Comparison of ENCODE assay signal across 24 cellular contexts in genomic region chr11:99505319-99505718, GRCh38.
DNase-seq lines count a peak whose midpoint lies in the region; ATAC-seq and TF ChIP-seq lines count a peak whose summit lies in the region.
"Had no signal": no experiment of that assay in that cellular context is flagged by ENCODE, and none has a peak within 500 bp of the region (broad histone marks: within the 10 kb centered on the region; RNA-seq: fewer than 3 reads in every experiment).

No MANE protein-coding gene starts in this region.

- TF ChIP-seq CTCF in AG09309 (IDR thresholded peaks at IDR 0.05; ENCODE audit: control insufficient read depth, insufficient read depth, low read depth, low read length, missing control alignments) (no peak), IMR-90 (conservative IDR thresholded peaks at IDR 0.05; ENCODE audit: low read depth, low read length) (no peak)

- DNase-seq in AG09309 (ENCODE audit: low read depth) = peak; percentile 4
- peak; percentile 86 for DNase-seq in IMR-90
- peak; percentile 57 for DNase-seq in dedifferentiated amniotic fluid mesenchymal stem cell (ENCODE audit: extremely low spot score)
- DNase-seq in non-pigmented ciliary epithelial cell (ENCODE audit: low read depth) = peak; percentile 30
- DNase-seq in ureter (ENCODE audit: low spot score) = no peak
- DNase-seq in amygdala (lab: John Stamatoyannopoulos, UW) = no peak
- no peak for DNase-seq in posterior vena cava (ENCODE audit: low spot score)
- DNase-seq: activated CD8-positive, alpha-beta T cell treated with anti-CD3 and anti-CD28 coated beads, Interleukin-2, amount 10 ng/mL, durations not matched to agents 7 days and 5 days; adrenal gland; AML-193; GDM1; glutamatergic neuron; immature natural killer cell; mesendoderm; MM.1S; NCI-H2029 treated with DMSO at 0.1 percent for 48 hours; NCI-H69; nephron progenitor cell; PC-9; T-cell had no signal

- no peaks in the 10 kb centered on the region for H3K79me1 ChIP-seq in IMR-90 (ENCODE audit: low read depth in 1 of 2, low read length in 2 of 2)

- intact Hi-C loops in IMR-90 (cut with micrococcal nuclease) = no loop called here
- intact Hi-C loops in posterior vena cava (cut with DNase I) = no loop called here

- H3K4ac ChIP-seq in IMR-90 (ENCODE audit: low read depth, low read length) = no peak overlapping the region

- POLR2A ChIA-PET in IMR-90 (lab: Charles Lee; ENCODE audit: unreplicated experiment) = no interaction called here

- H3K23ac ChIP-seq in IMR-90 (ENCODE audit: low read depth, low read length) = no peak overlapping the region

- dilution Hi-C loops in IMR-90 (cut with HindIII; ENCODE audit: low sequenced_read_pairs, unreplicated experiment) = no loop called here

- no peak overlapping the region for H4K91ac ChIP-seq in IMR-90 (ENCODE audit: insufficient read depth, low read depth, low read length)

- H2BK5ac ChIP-seq in IMR-90 (ENCODE audit: low read depth, low read length, poor library complexity, severe bottlenecking) = peak overlapping the region; percentile 72

- no peak for TF ChIP-seq RAD21 in IMR-90 (IDR thresholded peaks at IDR 0.05; ENCODE audit: low read length)

- no peaks in the 10 kb centered on the region for H3K36me3 ChIP-seq in IMR-90 (ENCODE audit: control insufficient read depth, insufficient read depth, low read length)
- H3K36me3 ChIP-seq: adrenal gland, vagina had no signal

- H2BK20ac ChIP-seq in IMR-90 (ENCODE audit: low read depth, low read length) = no peak overlapping the region

- H3K9me3 ChIP-seq in IMR-90 (ENCODE audit: control insufficient read depth, insufficient read depth, low read length) = no peaks in the 10 kb centered on the region
- H3K9me3 ChIP-seq: adrenal gland, vagina had no signal

- no peak overlapping the region for H2AK9ac ChIP-seq in IMR-90 (replicated peaks; ENCODE audit: low read depth, low read length, poor library complexity)

- WGBS in IMR-90 (ENCODE audit: extremely low coverage in 2 of 2, insufficient read length in 1 of 2), 2 experiments = no CpG with 5 or more reads among the region's 1 CpG

- no peak overlapping the region for H2AFZ ChIP-seq in IMR-90 (replicated peaks; ENCODE audit: low read length, poor library complexity)
- H2AFZ ChIP-seq: PC-9 had no signal

- BruUV-seq in IMR-90 (replicated peaks; lab: Mats Ljungman, UMichigan) = no TSS peak

- no peak overlapping the region for H3K18ac ChIP-seq in IMR-90 (ENCODE audit: low read depth, low read length)

- peak; percentile 89 for ATAC-seq in IMR-90 (ENCODE audit: low read depth)
- no peak for ATAC-seq in HG02981 (IDR thresholded peaks at IDR 0.05; ENCODE audit: unreplicated experiment)
- ATAC-seq: activated CD8-positive, alpha-beta T cell treated with anti-CD3 and anti-CD28 coated beads, Interleukin-2, amount 10 ng/mL, durations not matched to agents 7 days and 5 days; HCT116; HepG2; T-cell had no signal

- H4K8ac ChIP-seq in IMR-90 (ENCODE audit: low read depth in 2 of 2, low read length in 2 of 2) = no peak overlapping the region; a peak in 1 of 4 replicates

- H3K14ac ChIP-seq in IMR-90 (replicated peaks; ENCODE audit: low read depth, low read length) = no peak overlapping the region

- no peaks in the 10 kb centered on the region for H3K27me3 ChIP-seq in IMR-90 (ENCODE audit: control insufficient read depth, insufficient read depth, low read length)
- H3K27me3 ChIP-seq: adrenal gland, vagina had no signal

- H3K4me3 ChIP-seq in AG09309 (ENCODE audit: control insufficient read depth, low read depth, low read length) = no peak overlapping the region
- no peak overlapping the region for H3K4me3 ChIP-seq in IMR-90 (ENCODE audit: insufficient read depth, low read depth, low read length)
- H3K4me3 ChIP-seq: adrenal gland, PC-9, vagina had no signal

- peaks cover 4% of the 10 kb centered on the region; the same call in 1 of the 2 replicates for H3K9me1 ChIP-seq in IMR-90 (ENCODE audit: insufficient read depth, low read length)

- H2BK15ac ChIP-seq in IMR-90 (ENCODE audit: low read depth, low read length) = no peak overlapping the region

- H2BK120ac ChIP-seq in IMR-90 (ENCODE audit: low read depth, low read length) = peak overlapping the region; percentile 45; the same call in 1 of the 2 replicates

- H4K20me1 ChIP-seq in IMR-90 (ENCODE audit: insufficient read depth, low read length) = no peaks in the 10 kb centered on the region

- H3K56ac ChIP-seq in IMR-90 (ENCODE audit: extremely low read depth, insufficient read depth, low read length) = no peak overlapping the region

- no peak overlapping the region for H4K5ac ChIP-seq in IMR-90 (ENCODE audit: low read depth, low read length)

- peaks cover 4% of the 10 kb centered on the region for H3K4me1 ChIP-seq in IMR-90 (ENCODE audit: control insufficient read depth, insufficient read depth, low read length)
- H3K4me1 ChIP-seq: adrenal gland, vagina had no signal

- H2AK5ac ChIP-seq in IMR-90 (ENCODE audit: low read depth, low read length) = no peak overlapping the region

- CTCF ChIA-PET in IMR-90 (lab: Yijun Ruan, JAX) = interaction anchor here (0.6 to 1.1 kb wide), 3 partner anchors 8 to 89 kb away, joined by 3 to 7 read pairs (median 4); no protein-coding TSS in a partner anchor

- in situ Hi-C loops in IMR-90 (cut with MboI; ENCODE audit: low sequenced_read_pairs) = loop anchor here (25.0 kb wide), 1 partner anchor 1432 kb away; no protein-coding TSS in a partner anchor

- H3K9ac ChIP-seq in IMR-90 (ENCODE audit: low read depth, low read length) = no peak overlapping the region

- TF ChIP-seq POLR2A in IMR-90 (IDR thresholded peaks at IDR 0.05; ENCODE audit: low read depth, low read length) = no peak

- no peak overlapping the region; the same call in 1 of the 2 replicates for H3K4me2 ChIP-seq in IMR-90 (ENCODE audit: low read depth, low read length)
- H3K4me2 ChIP-seq: PC-9 had no signal

- H3K27ac ChIP-seq in IMR-90 (ENCODE audit: insufficient read depth, low read length) = peak overlapping the region; percentile 37; the same call in 1 of the 2 replicates
- H3K27ac ChIP-seq: adrenal gland, PC-9, vagina had no signal

TF ChIP-seq in IMR-90, 13 proteins besides CTCF, POLR2A, EP300 and RAD21:
- TF ChIP-seq CEBPB (IDR thresholded peaks at IDR 0.05; ENCODE audit: low read depth, low read length) (peak; percentile 44; the same call in 1 of the 2 replicates), NFE2L2 (IDR thresholded peaks at IDR 0.05; ENCODE audit: low read depth, low read length) (no peak)

Comparison
In these comparisons a context has a peak if more than half of its experiments do, and no peak if none do; other contexts are left out.
1. DNase-seq: peak in AG09309 (single experiment), IMR-90 (single experiment), dedifferentiated amniotic fluid mesenchymal stem cell (single experiment) and non-pigmented ciliary epithelial cell (single experiment); none in ureter (single experiment), amygdala (0 of 56) and posterior vena cava (single experiment).